ENCODE assay signal across 16 cellular contexts in genomic region chr2:202249864-202250263, GRCh38. TPM values are rescaled to one million over a fixed set of nuclear protein-coding genes. Genes with fewer than 3 reads are reported as not detected.
DNase-seq lines count a peak whose midpoint lies in the region; ATAC-seq and TF ChIP-seq lines count a peak whose summit lies in the region.
"Had no signal": no experiment of that assay in that cellular context is flagged by ENCODE, and none has a peak within 500 bp of the region (broad histone marks: within the 10 kb centered on the region; RNA-seq: fewer than 3 reads in every experiment).

No MANE protein-coding gene starts in this region.

- no peaks in the 10 kb centered on the region for H3K9me3 Mint-ChIP-seq in stimulated activated naive B cell treated with anti-CD40 and anti-IgM and Interleukin-4, amounts not matched to agents 10 μg/mL and 1 μg/mL and 100 μg/mL, for 72 hours

- intact Hi-C loops in psoas muscle (cut with DNase I): no loop called here

- H3K4me1 Mint-ChIP-seq in stimulated activated naive B cell treated with anti-CD40 and anti-IgM and Interleukin-4, amounts not matched to agents 10 μg/mL and 1 μg/mL and 100 μg/mL, for 72 hours: no peaks in the 10 kb centered on the region

- ATAC-seq in psoas muscle: peak; percentile 62 to 80 (median 76)
- no peak for ATAC-seq in stimulated activated naive B cell treated with anti-CD40 and anti-IgM and Interleukin-4, amounts not matched to agents 10 μg/mL and 1 μg/mL and 100 μg/mL, for 72 hours (replicated peaks)

- no peak overlapping the region for H3K27ac Mint-ChIP-seq in stimulated activated naive B cell treated with anti-CD40 and anti-IgM and Interleukin-4, amounts not matched to agents 10 μg/mL and 1 μg/mL and 100 μg/mL, for 72 hours
- H3K27ac Mint-ChIP-seq: activated CD4-positive, alpha-beta T cell treated with anti-CD3 and anti-CD28 coated beads, Interleukin-2, amount 10 ng/mL, durations not matched to agents 7 days and 5 days had no signal

- no peak overlapping the region for H3K4me3 Mint-ChIP-seq in stimulated activated naive B cell treated with anti-CD40 and anti-IgM and Interleukin-4, amounts not matched to agents 10 μg/mL and 1 μg/mL and 100 μg/mL, for 72 hours
- H3K4me3 Mint-ChIP-seq: activated CD4-positive, alpha-beta T cell treated with anti-CD3 and anti-CD28 coated beads, Interleukin-2, amount 10 ng/mL, durations not matched to agents 7 days and 5 days had no signal

- peaks cover 7% of the 10 kb centered on the region for H3K4me1 ChIP-seq in psoas muscle
- H3K4me1 ChIP-seq: vagina had no signal

- H3K27me3 ChIP-seq in psoas muscle (ENCODE audit: insufficient read depth in 3 of 3, low read length in 2 of 3): no peaks in the 10 kb centered on the region
- H3K27me3 ChIP-seq: vagina had no signal

- 27 to 39% (median 32%) methylated on average over 6 of the region's 6 CpGs for WGBS in psoas muscle, 3 donors

- DNase-seq in HPDE6-E6E7 (ENCODE audit: extremely low spot score): peak; percentile 28
- peak; percentile 29 for DNase-seq in RPMI7951 (ENCODE audit: low read depth)
- peak; percentile 91 for DNase-seq in iPS DF 4.7 (ENCODE audit: extremely low read depth, low spot score)
- no peak for DNase-seq in psoas muscle
- DNase-seq in stimulated activated naive B cell treated with anti-CD40 and anti-IgM and Interleukin-4, amounts not matched to agents 10 μg/mL and 1 μg/mL and 100 μg/mL, for 72 hours: no peak
- no peak for DNase-seq in activated CD4-positive, alpha-beta T cell treated with anti-CD3 and anti-CD28 coated beads, Interleukin-2, amount 50 U/mL, for 48 hours
- DNase-seq in NCI-H2107 treated with DMSO at 0.1 percent for 48 hours (lab: John Stamatoyannopoulos, UW; ENCODE audit: unreplicated experiment): no peak
- DNase-seq: activated CD4-positive, alpha-beta T cell treated with anti-CD3 and anti-CD28 coated beads, Interleukin-2, amount 10 ng/mL, durations not matched to agents 7 days and 5 days; cortex of kidney; KBM-7; NCI-H187; NCI-H69; Right ventricle myocardium superior; stimulated activated CD4-positive, alpha-beta T cell treated with anti-CD3 and anti-CD28 coated beads, Interleukin-2, amount 100 ng/mL, for 48 hours had no signal

- H3K4me3 ChIP-seq in psoas muscle: peak overlapping the region; percentile 28
- H3K4me3 ChIP-seq: vagina had no signal

- TF ChIP-seq CTCF in psoas muscle (IDR thresholded peaks at IDR 0.05): no peak

- H3K36me3 ChIP-seq in psoas muscle (ENCODE audit: insufficient read depth in 1 of 2, low read depth in 1 of 2): no peaks in the 10 kb centered on the region
- H3K36me3 ChIP-seq: vagina had no signal

- H3K36me3 Mint-ChIP-seq in stimulated activated naive B cell treated with anti-CD40 and anti-IgM and Interleukin-4, amounts not matched to agents 10 μg/mL and 1 μg/mL and 100 μg/mL, for 72 hours: no peaks in the 10 kb centered on the region

- H3K27me3 Mint-ChIP-seq in stimulated activated naive B cell treated with anti-CD40 and anti-IgM and Interleukin-4, amounts not matched to agents 10 μg/mL and 1 μg/mL and 100 μg/mL, for 72 hours: peaks cover 0 to 6% of the 10 kb centered on the region in 2 donors

- H3K27ac ChIP-seq in psoas muscle: peak overlapping the region; percentile 87
- H3K27ac ChIP-seq: C4-2B, vagina had no signal

- no peaks in the 10 kb centered on the region for H3K9me3 ChIP-seq in psoas muscle
- H3K9me3 ChIP-seq: vagina had no signal

RNA-seq across cellular contexts. Expression of gene SUMO1, which starts 11.5 kb away (rescaled TPM):
- 210 and 276 TPM in 2 replicates for total RNA-seq in RPMI7951 (2014; rRNA removed; shearing (Covaris generic))
- total RNA-seq in psoas muscle: 10 to 100 TPM; 55.4 to 70.5 (median 66.2) TPM
- polyA plus RNA-seq in psoas muscle: 100 to 1,000 TPM in 1 of 3 donors, 10 to 100 TPM in 2; 69.8 to 134 (median 74.2) TPM

RNA-seq across cellular contexts. Expression of gene NOP58, which starts 15.7 kb away (rescaled TPM):
- 71.9 and 76.7 TPM in 2 replicates for total RNA-seq in RPMI7951 (2014; rRNA removed; shearing (Covaris generic))
- 10 to 100 TPM; 22.8 to 48.4 (median 37.9) TPM for total RNA-seq in psoas muscle
- 10 to 100 TPM; 38.7 to 61.5 (median 56.2) TPM for polyA plus RNA-seq in psoas muscle

Comparison
In these comparisons a context has a peak if more than half of its experiments do, and no peak if none do; other contexts are left out.
1. DNase-seq: peak in HPDE6-E6E7 (single experiment), RPMI7951 (single experiment) and iPS DF 4.7 (single experiment); none in psoas muscle (0 of 2), stimulated activated naive B cell treated with anti-CD40 and anti-IgM and Interleukin-4, amounts not matched to agents 10 μg/mL and 1 μg/mL and 100 μg/mL, for 72 hours (single experiment), activated CD4-positive, alpha-beta T cell treated with anti-CD3 and anti-CD28 coated beads, Interleukin-2, amount 50 U/mL, for 48 hours (0 of 2) and NCI-H2107 treated with DMSO at 0.1 percent for 48 hours (single experiment).
2. ATAC-seq: peak in psoas muscle (4 of 4); none in stimulated activated naive B cell treated with anti-CD40 and anti-IgM and Interleukin-4, amounts not matched to agents 10 μg/mL and 1 μg/mL and 100 μg/mL, for 72 hours (0 of 2).